21 cellular contexts compared by ENCODE assay signal in genomic region chr12:49891012-49891411, GRCh38. TPM values are rescaled to one million over a fixed set of nuclear protein-coding genes. Genes with fewer than 3 reads are reported as not detected.
"Had no signal": no experiment of that assay in that cellular context is flagged by ENCODE, and none has a peak within 500 bp of the region (broad histone marks: within the 10 kb centered on the region; RNA-seq: fewer than 3 reads in every experiment).

No MANE protein-coding gene starts in this region.

- H3K9me3 ChIP-seq: SK-N-SH had no signal

- FAIRE-seq: RCC 7860 had no signal

- H3K9ac ChIP-seq: SK-N-SH had no signal

- DNase-seq: KBM-7, MV-4-11, NCI-H1048, NCI-H1105, NCI-H1417, NCI-H1436 treated with DMSO at 0.1 percent for 48 hours, NCI-H1694 treated with DMSO at 0.1 percent for 48 hours, NCI-H1930, NCI-H2081, NCI-H2107, NCI-H2227 treated with DMSO at 0.1 percent for 48 hours, NCI-H524, NCI-H526 treated with DMSO at 0.1 percent for 48 hours, NCI-H774, SHP77, SK-N-SH had no signal

- H3K9me2 ChIP-seq: SK-N-SH had no signal

- H3K4me2 ChIP-seq: SK-N-SH had no signal

RNA-seq across cellular contexts. Expression of gene FAIM2, which starts 12.7 kb away (rescaled TPM):
- total RNA-seq: MCF 10A, SK-MEL-5 had no signal

RNA-seq across cellular contexts. Expression of gene AQP2, which starts 59.5 kb away (rescaled TPM):
- total RNA-seq: LHCN-M2, MCF 10A, NCI-H460, SK-MEL-5 had no signal
- polyA plus RNA-seq: SK-N-SH had no signal
